In genomic region chr10:88883443-88883799, GRCh38 we compare ENCODE assay signal across 11 cellular contexts. TPM values are rescaled to one million over a fixed set of nuclear protein-coding genes. Genes with fewer than 3 reads are reported as not detected.
DNase-seq lines count a peak whose midpoint lies in the region; ATAC-seq and TF ChIP-seq lines count a peak whose summit lies in the region.
"Had no signal": no experiment of that assay in that cellular context is flagged by ENCODE, and none has a peak within 500 bp of the region (broad histone marks: within the 10 kb centered on the region; RNA-seq: fewer than 3 reads in every experiment).

No MANE protein-coding gene starts in this region.

- H3K4me1 Mint-ChIP-seq in IgD-negative memory B cell = peaks cover 51 to 64% (median 54%) of the 10 kb centered on the region in 3 donors
- peaks cover 69% of the 10 kb centered on the region for H3K4me1 Mint-ChIP-seq in activated T-helper 2 cell treated with anti-CD3 and anti-CD28 coated beads, Interferon-gamma antibody, Interleukin-2, Interleukin-4, amounts not matched to agents 10 μg/mL and 5 μg/mL and 100 μg/mL, durations not matched to agents 14 hours and 24 hours and 36 hours (ENCODE audit: low read depth)
- peaks cover 5% of the 10 kb centered on the region for H3K4me1 Mint-ChIP-seq in neural progenitor cell

- H3K36me3 ChIP-seq in DND-41 (ENCODE audit: insufficient read depth, low read length) (peaks cover 36% of the 10 kb centered on the region), muscle layer of duodenum (ENCODE audit: control insufficient read depth in 1 of 2, insufficient read depth in 2 of 2, low read length in 2 of 2) (no peaks in the 10 kb centered on the region), aorta (ENCODE audit: control insufficient read depth in 1 of 2, insufficient read depth in 2 of 2, low read length in 1 of 2) (no peaks in the 10 kb centered on the region), neural progenitor cell (no peaks in the 10 kb centered on the region)
- H3K36me3 ChIP-seq: SJCRH30, thoracic aorta had no signal

- no peaks in the 10 kb centered on the region for H3K27me3 Mint-ChIP-seq in IgD-negative memory B cell
- H3K27me3 Mint-ChIP-seq in activated T-helper 2 cell treated with anti-CD3 and anti-CD28 coated beads, Interferon-gamma antibody, Interleukin-2, Interleukin-4, amounts not matched to agents 10 μg/mL and 5 μg/mL and 100 μg/mL, durations not matched to agents 14 hours and 24 hours and 36 hours (ENCODE audit: low read depth) = no peaks in the 10 kb centered on the region
- H3K27me3 Mint-ChIP-seq in neural progenitor cell (ENCODE audit: insufficient read depth, low read depth) = no peaks in the 10 kb centered on the region

- ATAC-seq in DND-41 (ENCODE audit: insufficient read depth, low read depth) (no peak), aorta (ENCODE audit: low FRiP score) (no peak), HG03354 (IDR thresholded peaks at IDR 0.05; ENCODE audit: poor library complexity, severe bottlenecking, unreplicated experiment) (no peak)

- no peak for DNase-seq in DND-41
- no peak for DNase-seq in activated T-helper 2 cell treated with anti-CD3 and anti-CD28 coated beads, Interferon-gamma antibody, Interleukin-2, Interleukin-4, amounts not matched to agents 10 μg/mL and 5 μg/mL and 100 μg/mL, durations not matched to agents 14 hours and 24 hours and 36 hours (ENCODE audit: low spot score)
- no peak for DNase-seq in stimulated activated CD4-positive, alpha-beta T cell treated with anti-CD3 and anti-CD28 coated beads, Interleukin-4, amount 100 ng/mL, for 4 hours
- no peak for DNase-seq in aorta
- DNase-seq in neural progenitor cell (ENCODE audit: low spot score) = no peak
- DNase-seq: NCI-H1930, SJCRH30 had no signal

- peaks cover 12% of the 10 kb centered on the region for H3F3A ChIP-seq in neural progenitor cell (ENCODE audit: low read depth)

- H3K9me3 ChIP-seq in DND-41 (ENCODE audit: insufficient read depth, low read length, severe bottlenecking) (no peaks in the 10 kb centered on the region), muscle layer of duodenum (ENCODE audit: control insufficient read depth in 1 of 2, low read length in 2 of 2) (no peaks in the 10 kb centered on the region), aorta (ENCODE audit: control insufficient read depth, low read length) (no peaks in the 10 kb centered on the region), neural progenitor cell (ENCODE audit: low read depth) (no peaks in the 10 kb centered on the region)
- H3K9me3 ChIP-seq: SJCRH30, thoracic aorta had no signal

- H3K27ac ChIP-seq in DND-41 (ENCODE audit: low read length) = no peak overlapping the region
- peak overlapping the region; percentile 36 for H3K27ac ChIP-seq in muscle layer of duodenum (ENCODE audit: low read length)
- H3K27ac ChIP-seq in aorta (ENCODE audit: low read depth in 1 of 2, low read length in 2 of 2) = no peak overlapping the region
- H3K27ac ChIP-seq in neural progenitor cell = no peak overlapping the region
- H3K27ac ChIP-seq: SJCRH30, thoracic aorta had no signal

- H3K9me3 Mint-ChIP-seq in IgD-negative memory B cell (no peaks in the 10 kb centered on the region), neural progenitor cell (no peaks in the 10 kb centered on the region)
- H3K9me3 Mint-ChIP-seq in activated T-helper 2 cell treated with anti-CD3 and anti-CD28 coated beads, Interferon-gamma antibody, Interleukin-2, Interleukin-4, amounts not matched to agents 10 μg/mL and 5 μg/mL and 100 μg/mL, durations not matched to agents 14 hours and 24 hours and 36 hours = peaks cover under 1% of the 10 kb centered on the region

- peak overlapping the region; percentile 92 to 98 (median 93) for H3K27ac Mint-ChIP-seq in IgD-negative memory B cell
- peak overlapping the region; percentile 60 for H3K27ac Mint-ChIP-seq in activated T-helper 2 cell treated with anti-CD3 and anti-CD28 coated beads, Interferon-gamma antibody, Interleukin-2, Interleukin-4, amounts not matched to agents 10 μg/mL and 5 μg/mL and 100 μg/mL, durations not matched to agents 14 hours and 24 hours and 36 hours
- H3K27ac Mint-ChIP-seq in neural progenitor cell = no peak overlapping the region

- H4K20me1 ChIP-seq in DND-41 (ENCODE audit: insufficient read depth, low read length) = peaks cover 32% of the 10 kb centered on the region
- H4K20me1 ChIP-seq in neural progenitor cell (ENCODE audit: low read depth) = no peaks in the 10 kb centered on the region

- H3K4me2 ChIP-seq in DND-41 (ENCODE audit: insufficient read depth, low read length) = peak overlapping the region; percentile 70
- no peak overlapping the region for H3K4me2 ChIP-seq in neural progenitor cell

- peaks cover 4% of the 10 kb centered on the region for H3K36me3 Mint-ChIP-seq in IgD-negative memory B cell
- H3K36me3 Mint-ChIP-seq in activated T-helper 2 cell treated with anti-CD3 and anti-CD28 coated beads, Interferon-gamma antibody, Interleukin-2, Interleukin-4, amounts not matched to agents 10 μg/mL and 5 μg/mL and 100 μg/mL, durations not matched to agents 14 hours and 24 hours and 36 hours (ENCODE audit: low read depth) = peaks cover 44% of the 10 kb centered on the region
- no peaks in the 10 kb centered on the region for H3K36me3 Mint-ChIP-seq in neural progenitor cell

- H3K27me3 ChIP-seq in DND-41 (ENCODE audit: insufficient read depth, low read length, poor library complexity) (no peaks in the 10 kb centered on the region), muscle layer of duodenum (ENCODE audit: low read depth, low read length) (no peaks in the 10 kb centered on the region), aorta (ENCODE audit: control insufficient read depth in 1 of 2, insufficient read depth in 2 of 2, low read length in 1 of 2) (no peaks in the 10 kb centered on the region), neural progenitor cell (peaks cover 36% of the 10 kb centered on the region)

- peak overlapping the region; percentile 85 to 100 (median 91) for H3K4me3 Mint-ChIP-seq in IgD-negative memory B cell
- H3K4me3 Mint-ChIP-seq in activated T-helper 2 cell treated with anti-CD3 and anti-CD28 coated beads, Interferon-gamma antibody, Interleukin-2, Interleukin-4, amounts not matched to agents 10 μg/mL and 5 μg/mL and 100 μg/mL, durations not matched to agents 14 hours and 24 hours and 36 hours (ENCODE audit: low read depth) = peak overlapping the region; percentile 97
- no peak overlapping the region for H3K4me3 Mint-ChIP-seq in neural progenitor cell

- H3K9ac ChIP-seq in DND-41 (ENCODE audit: low read depth, low read length) (no peak overlapping the region), neural progenitor cell (no peak overlapping the region)

- intact Hi-C loops in activated T-helper 2 cell treated with anti-CD3 and anti-CD28 coated beads, Interferon-gamma antibody, Interleukin-2, Interleukin-4, amounts not matched to agents 10 μg/mL and 5 μg/mL and 100 μg/mL, durations not matched to agents 14 hours and 24 hours and 36 hours (cut with micrococcal nuclease) = loop anchor here (5.0 kb wide), 2 partner anchors 49 to 1021 kb away; partner anchors contain the start of genes KLLN and PTEN
- intact Hi-C loops in aorta (cut with DNase I) = loop anchor here in 1 of 2 donors (5.0 kb wide), 1 partner anchor 104 kb away; no protein-coding TSS in a partner anchor

- H2AFZ ChIP-seq in DND-41 (ENCODE audit: low read depth, low read length) = no peak overlapping the region
- no peak overlapping the region for H2AFZ ChIP-seq in neural progenitor cell (replicated peaks)

- WGBS in aorta, 2 donors = 58 to 59% methylated on average over 2 of the region's 2 CpGs

- H3K4me3 ChIP-seq in DND-41 (ENCODE audit: low read depth in 1 of 2, low read length in 2 of 2) (no peak overlapping the region), muscle layer of duodenum (ENCODE audit: low read depth in 1 of 2, low read length in 2 of 2) (no peak overlapping the region), aorta (ENCODE audit: low read length in 2 of 2) (no peak overlapping the region), neural progenitor cell (no peak overlapping the region)
- H3K4me3 ChIP-seq: SJCRH30, thoracic aorta had no signal

- TF ChIP-seq CTCF in DND-41 (IDR thresholded peaks at IDR 0.05; ENCODE audit: borderline replicate concordance, extremely low read depth, low read length, poor library complexity, severe bottlenecking) (no peak), neural progenitor cell (IDR thresholded peaks at IDR 0.05) (no peak)

- peaks cover 84% of the 10 kb centered on the region for H3K79me2 ChIP-seq in DND-41 (ENCODE audit: insufficient read depth, low read length)
- no peaks in the 10 kb centered on the region for H3K79me2 ChIP-seq in neural progenitor cell (ENCODE audit: low read depth)

- H3K4me1 ChIP-seq in DND-41 (ENCODE audit: insufficient read depth, low read length) (peaks cover 70% of the 10 kb centered on the region), muscle layer of duodenum (ENCODE audit: control insufficient read depth in 1 of 2, insufficient read depth in 2 of 2, low read length in 2 of 2) (peaks cover 10 to 16% of the 10 kb centered on the region in 2 donors), aorta (ENCODE audit: control insufficient read depth in 1 of 2, insufficient read depth in 2 of 2, low read length in 2 of 2) (no peaks in the 10 kb centered on the region), neural progenitor cell (no peaks in the 10 kb centered on the region)

RNA-seq across cellular contexts. Expression of gene STAMBPL1, which starts 3.4 kb away (rescaled TPM):
- polyA plus RNA-seq in IgD-negative memory B cell (19.0 TPM), aorta (1 to 10 TPM in 1 of 2 donors, under 1 TPM in 1; 0.63 to 2.3 TPM)
- 44.2 and 47.2 TPM in 2 replicates for total RNA-seq in activated T-helper 2 cell treated with anti-CD3 and anti-CD28 coated beads, Interferon-gamma antibody, Interleukin-2, Interleukin-4, amounts not matched to agents 10 μg/mL and 5 μg/mL and 100 μg/mL, durations not matched to agents 14 hours and 24 hours and 36 hours
- total RNA-seq in aorta (10 to 100 TPM in 1 of 2 donors, 1 to 10 TPM in 1; 3.5 to 12.0 TPM), neural progenitor cell (ENCODE audit: low replicate concordance) (1.6 and 1.9 TPM in 2 replicates)

RNA-seq across cellular contexts. Expression of gene ANKRD22, which starts 31.8 kb away (rescaled TPM):
- polyA plus RNA-seq in IgD-negative memory B cell (not detected), aorta (1 to 10 TPM in 1 of 2 donors, under 1 TPM in 1; 0.18 to 1.8 TPM)
- not detected in 2 replicates for total RNA-seq in activated T-helper 2 cell treated with anti-CD3 and anti-CD28 coated beads, Interferon-gamma antibody, Interleukin-2, Interleukin-4, amounts not matched to agents 10 μg/mL and 5 μg/mL and 100 μg/mL, durations not matched to agents 14 hours and 24 hours and 36 hours
- total RNA-seq in aorta (under 1 TPM; 0.24 to 0.26 TPM), neural progenitor cell (ENCODE audit: low replicate concordance) (not detected in 2 replicates)
- total RNA-seq: SJCRH30, thoracic aorta had no signal
